ENCODE assay signal across 10 cellular contexts in the genomic region with DNA sequence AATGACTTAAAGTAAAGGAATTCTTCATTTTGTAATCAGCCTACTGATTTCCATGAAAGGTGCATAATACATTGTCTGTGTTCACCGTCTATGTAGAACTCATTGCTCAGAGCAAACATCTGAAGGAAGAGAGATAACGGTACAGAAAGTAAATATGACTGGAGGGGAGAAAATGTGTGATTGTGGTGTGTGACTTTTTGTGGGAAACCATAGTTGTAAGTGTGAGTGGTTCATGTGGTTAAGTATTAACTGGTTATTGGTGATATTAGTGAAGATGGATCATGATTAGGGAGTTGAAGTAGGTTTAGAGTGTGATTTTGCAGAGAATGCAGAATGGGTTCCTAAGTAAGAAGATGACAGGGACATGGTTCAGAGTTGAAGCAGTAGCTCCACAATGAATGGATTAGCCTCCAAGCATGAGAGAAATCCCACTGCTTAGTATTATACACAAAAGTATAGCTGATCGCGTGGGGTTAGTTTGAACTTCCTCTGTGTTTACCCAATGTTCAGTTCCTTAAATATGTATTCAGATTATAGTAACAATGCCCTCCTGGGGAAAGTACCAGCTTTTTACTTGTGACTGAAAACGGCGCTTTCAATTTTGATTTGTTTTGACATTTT.
A peak's percentile ranks its signal among the peaks of the same experiment; 100 is the strongest.
DNase-seq lines count a peak whose midpoint lies in the region; ATAC-seq and TF ChIP-seq lines count a peak whose summit lies in the region.
"Had no signal": no experiment of that assay in that cellular context is flagged by ENCODE, and none has a peak within 500 bp of the region (broad histone marks: within the 10 kb centered on the region; RNA-seq: fewer than 3 reads in every experiment).

No MANE protein-coding gene starts in this region.

- ATAC-seq in GM19397 (IDR thresholded peaks at IDR 0.05; ENCODE audit: unreplicated experiment): peak; percentile 86
- peak; percentile 94 for ATAC-seq in HG03097 (IDR thresholded peaks at IDR 0.05; ENCODE audit: low FRiP score, unreplicated experiment)

- POLR2A ChIA-PET in GM10248 (lab: Yijun Ruan, JAX): no interaction called here

- no peak for TF ChIP-seq CTCF in GM10248 (IDR thresholded peaks at IDR 0.05; ENCODE audit: control extremely low read depth, extremely low read depth, low read depth, missing control alignments)
- no peak for TF ChIP-seq CTCF in WERI-Rb-1 (IDR thresholded peaks at IDR 0.05; ENCODE audit: low read depth, low read length)

- no peaks in the 10 kb centered on the region for H3K9me3 ChIP-seq in WERI-Rb-1 (ENCODE audit: severe bottlenecking)

- no peak overlapping the region for H3K4me3 ChIP-seq in WERI-Rb-1 (ENCODE audit: low read depth, low read length)

- CTCF ChIA-PET in GM10248 (lab: Yijun Ruan, JAX): no interaction called here

- no peaks in the 10 kb centered on the region for H3K36me3 ChIP-seq in WERI-Rb-1

- no peak overlapping the region for H3K27ac ChIP-seq in WERI-Rb-1

- peak; percentile 53 for DNase-seq in GM10248 (ENCODE audit: extremely low spot score)
- DNase-seq in central memory CD4-positive, alpha-beta T cell: peak; percentile 12
- DNase-seq in COR-L47 (lab: John Stamatoyannopoulos, UW): no peak
- no peak for DNase-seq in middle frontal gyrus (ENCODE audit: extremely low spot score, low spot score)
- no peak for DNase-seq in WERI-Rb-1
- DNase-seq in EL: no peak
- DNase-seq: NCI-H226, small intestine had no signal

- H3K27me3 ChIP-seq in WERI-Rb-1 (ENCODE audit: insufficient read depth, low read depth, severe bottlenecking): no peaks in the 10 kb centered on the region

Comparison
In these comparisons a context has a peak if more than half of its experiments do, and no peak if none do; other contexts are left out.
1. DNase-seq: peak in GM10248 (single experiment) and central memory CD4-positive, alpha-beta T cell (single experiment); none in COR-L47 (single experiment), middle frontal gyrus (single experiment), WERI-Rb-1 (single experiment) and EL (single experiment).